Comparison of ENCODE assay signal across 11 cellular contexts in genomic region chr7:2715341-2716231, GRCh38. TPM values are rescaled to one million over a fixed set of nuclear protein-coding genes. Genes with fewer than 3 reads are reported as not detected.
DNase-seq lines count a peak whose midpoint lies in the region; ATAC-seq and TF ChIP-seq lines count a peak whose summit lies in the region.
"Had no signal": no experiment of that assay in that cellular context is flagged by ENCODE, and none has a peak within 500 bp of the region (broad histone marks: within the 10 kb centered on the region; RNA-seq: fewer than 3 reads in every experiment).

No MANE protein-coding gene starts in this region.

- no peak overlapping the region for H3K4me2 ChIP-seq in GM23338

- H3K27ac ChIP-seq in GM23338 (ENCODE audit: low read depth) (no peak overlapping the region), left lung (no peak overlapping the region)

- no peak for TF ChIP-seq CTCF in GM23338 (conservative IDR thresholded peaks at IDR 0.05; ENCODE audit: low read depth in 2 of 2)
- TF ChIP-seq CTCF in left lung (IDR thresholded peaks at IDR 0.05) = no peak

- no peaks in the 10 kb centered on the region for H3K9me3 ChIP-seq in left lung
- H3K9me3 ChIP-seq: MG63 had no signal

- no peaks in the 10 kb centered on the region for H3K4me1 ChIP-seq in GM23338 (ENCODE audit: insufficient read depth)
- H3K4me1 ChIP-seq in left lung = peaks cover 12 to 49% of the 10 kb centered on the region in 2 donors

- DNase-seq in GM23338 (ENCODE audit: low spot score) (no peak), SK-N-DZ (ENCODE audit: low spot score) (peak; percentile 51), NCI-H1694 treated with DMSO at 0.1 percent for 48 hours (lab: John Stamatoyannopoulos, UW) (no peak), left lung (no peak), HuH-7.5 (ENCODE audit: low spot score) (no peak)
- peak; percentile 72 for DNase-seq in activated naive CD4-positive, alpha-beta T cell treated with anti-CD3 and anti-CD28 coated beads, Interleukin-2, amount 10 ng/mL, durations not matched to agents 7 days and 5 days
- DNase-seq in stimulated activated CD4-positive, alpha-beta T cell treated with anti-CD3 and anti-CD28 coated beads, Interleukin-2, amount 100 ng/mL, for 24 hours = peak; percentile 42 to 55
- DNase-seq: effector CD8-positive, alpha-beta T cell; MG63 had no signal

- ATAC-seq in GM23338 = no peak
- ATAC-seq in left lung = no peak
- ATAC-seq in HG03565 (IDR thresholded peaks at IDR 0.05; ENCODE audit: unreplicated experiment) = no peak
- ATAC-seq: HCT116 had no signal

- H3K27me3 Mint-ChIP-seq in GM23338 (ENCODE audit: insufficient read depth, low read depth, poor library complexity) = peaks cover 21% of the 10 kb centered on the region
- peaks cover 71% of the 10 kb centered on the region for H3K27me3 Mint-ChIP-seq in activated naive CD4-positive, alpha-beta T cell treated with anti-CD3 and anti-CD28 coated beads, Interleukin-2, amount 10 ng/mL, durations not matched to agents 7 days and 5 days

- CTCF ChIA-PET in activated naive CD4-positive, alpha-beta T cell treated with anti-CD3 and anti-CD28 coated beads, Interleukin-2, amount 10 ng/mL, durations not matched to agents 7 days and 5 days (lab: Charles Lee) = interaction anchor here (0.7 to 16.7 kb wide), 5 partner anchors 20 to 274 kb away, joined by 3 to 222 read pairs (median 3); no protein-coding TSS in a partner anchor

- no peaks in the 10 kb centered on the region for H3K9me3 Mint-ChIP-seq in GM23338
- no peaks in the 10 kb centered on the region for H3K9me3 Mint-ChIP-seq in activated naive CD4-positive, alpha-beta T cell treated with anti-CD3 and anti-CD28 coated beads, Interleukin-2, amount 10 ng/mL, durations not matched to agents 7 days and 5 days

- 0 out of 2 replicates have a peak, but pooled peaks cover 2% of the 10 kb centered on the region for H3K36me3 ChIP-seq in GM23338 (ENCODE audit: insufficient read depth)
- peaks cover 0 to under 1% of the 10 kb centered on the region in 2 donors for H3K36me3 ChIP-seq in left lung

- H3K4me3 ChIP-seq in GM23338 (no peak overlapping the region), left lung (no peak overlapping the region)
- H3K4me3 ChIP-seq: MG63 had no signal

- H3K27me3 ChIP-seq in GM23338 (ENCODE audit: insufficient read depth) (no peaks in the 10 kb centered on the region), left lung (no peaks in the 10 kb centered on the region)
- H3K27me3 ChIP-seq: MG63 had no signal

- no peak overlapping the region for H3K4me3 Mint-ChIP-seq in GM23338
- H3K4me3 Mint-ChIP-seq in activated naive CD4-positive, alpha-beta T cell treated with anti-CD3 and anti-CD28 coated beads, Interleukin-2, amount 10 ng/mL, durations not matched to agents 7 days and 5 days = peak overlapping the region; percentile 29

- H4K20me1 ChIP-seq in GM23338 (replicated peaks; ENCODE audit: insufficient read depth) = no peaks in the 10 kb centered on the region; the same call in none of the 2 replicates

- H3K27ac Mint-ChIP-seq in GM23338 = 0 out of 2 replicates have a peak overlapping the region, but pooled peaks have one; percentile 31
- peak overlapping the region; percentile 91 for H3K27ac Mint-ChIP-seq in activated naive CD4-positive, alpha-beta T cell treated with anti-CD3 and anti-CD28 coated beads, Interleukin-2, amount 10 ng/mL, durations not matched to agents 7 days and 5 days

- H3K79me2 ChIP-seq in GM23338 (replicated peaks; ENCODE audit: insufficient read depth) = no peaks in the 10 kb centered on the region

- H3F3A ChIP-seq in GM23338 (replicated peaks; ENCODE audit: low read depth) = peaks cover 3% of the 10 kb centered on the region; the same call in 1 of the 2 replicates

- intact Hi-C loops in left lung (cut with DNase I) = no loop called here

- H3K9me2 ChIP-seq in GM23338 (ENCODE audit: insufficient read depth) = no peaks in the 10 kb centered on the region

- H3K4me1 Mint-ChIP-seq in GM23338 = peaks cover 18% of the 10 kb centered on the region
- peaks cover 88% of the 10 kb centered on the region for H3K4me1 Mint-ChIP-seq in activated naive CD4-positive, alpha-beta T cell treated with anti-CD3 and anti-CD28 coated beads, Interleukin-2, amount 10 ng/mL, durations not matched to agents 7 days and 5 days

- H2AFZ ChIP-seq in GM23338 = no peak overlapping the region

- H3K36me3 Mint-ChIP-seq in GM23338 (ENCODE audit: low read depth) = peaks cover 42% of the 10 kb centered on the region
- H3K36me3 Mint-ChIP-seq in activated naive CD4-positive, alpha-beta T cell treated with anti-CD3 and anti-CD28 coated beads, Interleukin-2, amount 10 ng/mL, durations not matched to agents 7 days and 5 days = no peaks in the 10 kb centered on the region

TF ChIP-seq in GM23338, 12 proteins besides CTCF, POLR2A, EP300 and RAD21:
- TF ChIP-seq ZNF331 (CRISPR knock-in tag; IDR thresholded peaks at IDR 0.05; ENCODE audit: low read depth) (no peak), ZNF114 (CRISPR knock-in tag; IDR thresholded peaks at IDR 0.05) (no peak), STAT1 (IDR thresholded peaks at IDR 0.05; ENCODE audit: unreplicated experiment) (no peak), POLR2AphosphoS5 (IDR thresholded peaks at IDR 0.05; ENCODE audit: low read depth) (no peak), EZH2phosphoT487 (IDR thresholded peaks at IDR 0.05; ENCODE audit: unreplicated experiment) (no peak), CREB1 (CRISPR knock-in tag; IDR thresholded peaks at IDR 0.05; ENCODE audit: low read depth) (no peak)
- TF ChIP-seq, protein P1, sequence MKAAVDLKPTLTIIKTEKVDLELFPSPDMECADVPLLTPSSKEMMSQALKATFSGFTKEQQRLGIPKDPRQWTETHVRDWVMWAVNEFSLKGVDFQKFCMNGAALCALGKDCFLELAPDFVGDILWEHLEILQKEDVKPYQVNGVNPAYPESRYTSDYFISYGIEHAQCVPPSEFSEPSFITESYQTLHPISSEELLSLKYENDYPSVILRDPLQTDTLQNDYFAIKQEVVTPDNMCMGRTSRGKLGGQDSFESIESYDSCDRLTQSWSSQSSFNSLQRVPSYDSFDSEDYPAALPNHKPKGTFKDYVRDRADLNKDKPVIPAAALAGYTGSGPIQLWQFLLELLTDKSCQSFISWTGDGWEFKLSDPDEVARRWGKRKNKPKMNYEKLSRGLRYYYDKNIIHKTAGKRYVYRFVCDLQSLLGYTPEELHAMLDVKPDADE (IDR thresholded peaks at IDR 0.05) = no peak

RNA-seq across cellular contexts. Expression of gene AMZ1, which starts 27.6 kb away (rescaled TPM):
- 0.73 and 1.6 TPM in 2 replicates for total RNA-seq in GM23338 (2014; rRNA removed; shearing (Covaris generic))
- polyA plus RNA-seq in GM23338 (2016; fragmentation: Nextera tagmentation; extraction: Ambion mirVana) = 2.0 and 4.5 TPM in 2 replicates
- polyA plus RNA-seq in SK-N-DZ (2014; cell fraction: cytosol; rRNA removed) = 0.05 and 0.06 TPM in 2 replicates
- polyA plus RNA-seq in SK-N-DZ (2014; cell fraction: nucleus; rRNA removed) = 0.29 TPM in 1 of 2 replicates, not detected in the other
- 1 to 10 TPM in 1 of 2 donors, under 1 TPM in 1; 0.13 to 1.3 TPM for total RNA-seq in left lung

Comparison
In these comparisons a context has a peak if more than half of its experiments do, and no peak if none do; other contexts are left out.
1. DNase-seq: peak in SK-N-DZ (single experiment), activated naive CD4-positive, alpha-beta T cell treated with anti-CD3 and anti-CD28 coated beads, Interleukin-2, amount 10 ng/mL, durations not matched to agents 7 days and 5 days (single experiment) and stimulated activated CD4-positive, alpha-beta T cell treated with anti-CD3 and anti-CD28 coated beads, Interleukin-2, amount 100 ng/mL, for 24 hours (2 of 2); none in GM23338 (single experiment), NCI-H1694 treated with DMSO at 0.1 percent for 48 hours (single experiment), left lung (0 of 2) and HuH-7.5 (single experiment).